In the genomic region with DNA sequence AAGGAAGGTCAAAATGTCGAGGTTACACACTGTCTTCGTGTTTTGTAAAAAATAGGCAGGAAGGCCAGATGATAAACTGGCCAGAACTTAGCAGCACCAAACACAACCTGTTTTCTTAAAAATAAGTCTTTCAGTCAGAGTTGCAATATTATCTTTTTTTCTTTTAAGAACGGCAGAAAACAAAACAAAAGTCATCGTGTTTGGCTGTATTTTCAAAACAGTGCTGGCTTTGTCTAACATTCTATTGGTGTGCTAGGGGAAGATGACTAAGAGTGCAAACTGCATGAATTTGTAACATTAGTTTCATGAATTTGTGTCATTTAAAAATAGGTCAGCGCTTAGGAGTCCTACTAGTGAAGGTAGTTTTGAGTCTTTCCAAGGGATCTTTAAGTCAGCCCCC, we compare ENCODE assay signal across 1 cellular context.
TF ChIP-seq lines count a peak whose summit lies in the region.

No MANE protein-coding gene starts in this region.

TF ChIP-seq in SK-N-SH, 30 proteins besides CTCF, POLR2A, EP300 and RAD21 (continued from another document):
- no peak for TF ChIP-seq SMC3 (IDR thresholded peaks at IDR 0.05; ENCODE audit: low read depth, low read length)
